Comparison of ENCODE assay signal across 1 cellular context in the genomic region with DNA sequence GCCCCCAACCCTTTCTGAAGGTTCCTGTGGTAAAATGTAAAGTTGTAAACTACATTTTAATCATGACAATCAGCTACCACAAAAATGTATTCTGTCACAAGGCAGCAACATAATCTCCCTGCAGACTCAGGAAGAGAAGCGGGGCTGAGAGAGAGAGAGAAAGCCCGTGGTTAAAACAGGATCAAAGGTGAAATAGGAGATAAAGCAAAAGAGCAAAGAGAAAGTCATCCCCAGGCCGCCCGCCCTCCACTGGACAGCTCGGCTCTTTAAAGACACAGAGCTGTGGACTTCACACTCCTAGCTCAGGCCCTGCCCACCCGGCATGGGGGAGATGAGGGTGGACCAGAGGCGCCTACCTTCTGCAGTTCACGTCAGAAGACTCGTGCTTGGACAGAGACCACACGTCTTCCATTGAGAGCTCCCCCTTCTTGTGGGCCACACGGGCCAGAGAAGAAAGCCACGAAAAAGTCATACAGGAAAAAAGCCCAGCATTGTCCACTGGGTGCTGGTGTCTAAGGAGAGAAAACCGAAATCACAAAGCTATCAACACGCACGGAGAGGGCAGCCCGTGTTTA.
TF ChIP-seq lines count a peak whose summit lies in the region.

No MANE protein-coding gene starts in this region.

TF ChIP-seq in K562, 482 proteins besides CTCF, POLR2A, EP300 and RAD21 (continued from another document and continues in another):
- TF ChIP-seq CREB5 (CRISPR knock-in tag; IDR thresholded peaks at IDR 0.05) (no peak), CREBBP (IDR thresholded peaks at IDR 0.05; ENCODE audit: low read depth, low read length) (no peak), ZNF668 (CRISPR knock-in tag; IDR thresholded peaks at IDR 0.05) (no peak), NFXL1 (CRISPR knock-in tag; IDR thresholded peaks at IDR 0.05) (no peak), POLR2G (IDR thresholded peaks at IDR 0.05; ENCODE audit: low read depth, low read length) (no peak), ZKSCAN8 (CRISPR knock-in tag; IDR thresholded peaks at IDR 0.05) (no peak), PKNOX1 (IDR thresholded peaks at IDR 0.05) (peak; percentile 28; the same call in 1 of the 2 replicates), DIDO1 (tag; IDR thresholded peaks at IDR 0.05; ENCODE audit: low read depth) (no peak), PTTG1 (tag; IDR thresholded peaks at IDR 0.05; ENCODE audit: low read depth) (no peak), HOXB6 (CRISPR knock-in tag; IDR thresholded peaks at IDR 0.05; ENCODE audit: borderline replicate concordance) (no peak), FOXK1 (CRISPR knock-in tag; IDR thresholded peaks at IDR 0.05; ENCODE audit: borderline replicate concordance) (no peak), ZNF354B (CRISPR knock-in tag; IDR thresholded peaks at IDR 0.05) (no peak), SMAD1 (IDR thresholded peaks at IDR 0.05; ENCODE audit: low read depth, low read length, partially characterized antibody) (no peak), ZNF695 (CRISPR knock-in tag; IDR thresholded peaks at IDR 0.05) (no peak), PCBP2 (IDR thresholded peaks at IDR 0.05; ENCODE audit: low read depth, low read length, poor library complexity, severe bottlenecking) (no peak), GABPB1 (CRISPR knock-in tag; IDR thresholded peaks at IDR 0.05) (no peak), LEF1 (IDR thresholded peaks at IDR 0.05) (peak; percentile 92), ZNF57 (CRISPR knock-in tag; IDR thresholded peaks at IDR 0.05) (no peak), ZNF133 (CRISPR knock-in tag; IDR thresholded peaks at IDR 0.05) (no peak), PCBP1 (IDR thresholded peaks at IDR 0.05; ENCODE audit: low read depth, low read length, poor library complexity, severe bottlenecking) (no peak), ZFPM2 (CRISPR knock-in tag; IDR thresholded peaks at IDR 0.05) (no peak), FOXA1 (IDR thresholded peaks at IDR 0.05; ENCODE audit: borderline replicate concordance) (no peak), ASH1L (IDR thresholded peaks at IDR 0.05; ENCODE audit: borderline replicate concordance, low read depth, partially characterized antibody) (no peak), PYGO2 (tag; IDR thresholded peaks at IDR 0.05) (no peak), KLF13 (tag; IDR thresholded peaks at IDR 0.05; ENCODE audit: borderline replicate concordance, low read depth) (no peak), GABPA (tag; conservative IDR thresholded peaks at IDR 0.05; ENCODE audit: low read depth) (no peak), RFX5 (IDR thresholded peaks at IDR 0.05; ENCODE audit: low read depth, low read length) (no peak), PHB2 (IDR thresholded peaks at IDR 0.05; ENCODE audit: low read depth) (no peak), HNRNPLL (IDR thresholded peaks at IDR 0.05; ENCODE audit: low read depth, low read length, poor library complexity, severe bottlenecking) (no peak), NCOA1 (IDR thresholded peaks at IDR 0.05; ENCODE audit: low read depth) (peak; percentile 71; the same call in 1 of the 2 replicates), ZNF444 (CRISPR knock-in tag; IDR thresholded peaks at IDR 0.05) (no peak), ZNF780A (CRISPR knock-in tag; IDR thresholded peaks at IDR 0.05) (no peak), RBFOX2 (IDR thresholded peaks at IDR 0.05; ENCODE audit: low read depth, low read length) (no peak), PHTF2 (CRISPR knock-in tag; IDR thresholded peaks at IDR 0.05) (no peak), TGIF2 (CRISPR knock-in tag; IDR thresholded peaks at IDR 0.05) (no peak), NFIC (IDR thresholded peaks at IDR 0.05) (no peak), TFE3 (CRISPR knock-in tag; IDR thresholded peaks at IDR 0.05) (peak; percentile 13; the same call in 1 of the 2 replicates), ZNF75A (CRISPR knock-in tag; IDR thresholded peaks at IDR 0.05) (no peak), ZZZ3 (IDR thresholded peaks at IDR 0.05) (no peak), SREBF2 (CRISPR knock-in tag; IDR thresholded peaks at IDR 0.05) (no peak), MTA3 (IDR thresholded peaks at IDR 0.05; ENCODE audit: borderline replicate concordance) (peak; percentile 47; the same call in 1 of the 2 replicates), PREB (CRISPR knock-in tag; IDR thresholded peaks at IDR 0.05) (no peak), SNRNP70 (optimal IDR thresholded peaks at IDR 0.05; ENCODE audit: low read depth, low read length) (no peak), CCAR2 (IDR thresholded peaks at IDR 0.05; ENCODE audit: low read depth, low read length) (no peak), SMARCB1 (IDR thresholded peaks at IDR 0.05; ENCODE audit: insufficient read length, low read depth) (no peak), HLTF (IDR thresholded peaks at IDR 0.05) (no peak), EGR1 (conservative IDR thresholded peaks at IDR 0.05) (no peak), HMG20B (CRISPR knock-in tag; IDR thresholded peaks at IDR 0.05) (no peak), ZNF263 (CRISPR knock-in tag; IDR thresholded peaks at IDR 0.05; ENCODE audit: borderline replicate concordance) (peak; percentile 68; the same call in 1 of the 2 replicates), ZNF431 (CRISPR knock-in tag; IDR thresholded peaks at IDR 0.05) (no peak), YY1 (IDR thresholded peaks at IDR 0.05; ENCODE audit: borderline replicate concordance in 1 of 3, control insufficient read depth in 1 of 3, extremely low read depth in 1 of 3, insufficient read depth in 3 of 3, insufficient read length in 1 of 3, insufficient replicate concordance in 2 of 3, low read depth in 1 of 3, low read length in 2 of 3) (no peak), ZNF589 (CRISPR knock-in tag; IDR thresholded peaks at IDR 0.05; ENCODE audit: low read depth) (no peak; the same call in 1 of the 2 replicates), RBM17 (IDR thresholded peaks at IDR 0.05; ENCODE audit: borderline replicate concordance, low read depth, low read length) (no peak), ZBTB17 (CRISPR knock-in tag; IDR thresholded peaks at IDR 0.05) (0 out of 2 replicates have a peak, but pooled peaks have one; percentile 49), SIN3B (IDR thresholded peaks at IDR 0.05; ENCODE audit: low read depth) (no peak), NCOA4 (IDR thresholded peaks at IDR 0.05; ENCODE audit: partially characterized antibody) (no peak), ARNT (IDR thresholded peaks at IDR 0.05) (peak; percentile 42 to 85; a peak in 2 of 4 replicates), PRPF4 (IDR thresholded peaks at IDR 0.05; ENCODE audit: insufficient read depth, low read depth, low read length, poor library complexity, severe bottlenecking) (no peak), TRIM24 (IDR thresholded peaks at IDR 0.05) (peak; percentile 55 to 68; a peak in 3 of 4 replicates), CEBPG (CRISPR knock-in tag; IDR thresholded peaks at IDR 0.05) (no peak), CEBPG (tag; conservative IDR thresholded peaks at IDR 0.05 in 1 of 2, IDR thresholded peaks at IDR 0.05 in 1 of 2) (no peak), TBP (optimal IDR thresholded peaks at IDR 0.05; ENCODE audit: low read depth, low read length) (no peak), GATAD2B (IDR thresholded peaks at IDR 0.05; ENCODE audit: borderline replicate concordance) (no peak), ZNF766 (CRISPR knock-in tag; conservative IDR thresholded peaks at IDR 0.05) (no peak)
- TF ChIP-seq, protein P1, sequence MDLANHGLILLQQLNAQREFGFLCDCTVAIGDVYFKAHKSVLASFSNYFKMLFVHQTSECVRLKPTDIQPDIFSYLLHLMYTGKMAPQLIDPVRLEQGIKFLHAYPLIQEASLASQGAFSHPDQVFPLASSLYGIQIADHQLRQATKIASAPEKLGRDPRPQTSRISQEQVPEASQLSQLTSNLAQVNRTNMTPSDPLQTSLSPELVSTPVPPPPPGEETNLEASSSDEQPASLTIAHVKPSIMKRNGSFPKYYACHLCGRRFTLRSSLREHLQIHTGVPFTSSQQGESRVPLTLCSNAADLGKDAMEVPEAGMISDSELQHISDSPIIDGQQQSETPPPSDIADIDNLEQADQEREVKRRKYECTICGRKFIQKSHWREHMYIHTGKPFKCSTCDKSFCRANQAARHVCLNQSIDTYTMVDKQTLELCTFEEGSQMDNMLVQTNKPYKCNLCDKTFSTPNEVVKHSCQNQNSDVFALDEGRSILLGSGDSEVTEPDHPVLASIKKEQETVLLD (IDR thresholded peaks at IDR 0.05), result no peak
- TF ChIP-seq, protein P2, sequence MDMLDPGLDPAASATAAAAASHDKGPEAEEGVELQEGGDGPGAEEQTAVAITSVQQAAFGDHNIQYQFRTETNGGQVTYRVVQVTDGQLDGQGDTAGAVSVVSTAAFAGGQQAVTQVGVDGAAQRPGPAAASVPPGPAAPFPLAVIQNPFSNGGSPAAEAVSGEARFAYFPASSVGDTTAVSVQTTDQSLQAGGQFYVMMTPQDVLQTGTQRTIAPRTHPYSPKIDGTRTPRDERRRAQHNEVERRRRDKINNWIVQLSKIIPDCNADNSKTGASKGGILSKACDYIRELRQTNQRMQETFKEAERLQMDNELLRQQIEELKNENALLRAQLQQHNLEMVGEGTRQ (CRISPR knock-in tag; IDR thresholded peaks at IDR 0.05), result no peak
- TF ChIP-seq, protein P3, sequence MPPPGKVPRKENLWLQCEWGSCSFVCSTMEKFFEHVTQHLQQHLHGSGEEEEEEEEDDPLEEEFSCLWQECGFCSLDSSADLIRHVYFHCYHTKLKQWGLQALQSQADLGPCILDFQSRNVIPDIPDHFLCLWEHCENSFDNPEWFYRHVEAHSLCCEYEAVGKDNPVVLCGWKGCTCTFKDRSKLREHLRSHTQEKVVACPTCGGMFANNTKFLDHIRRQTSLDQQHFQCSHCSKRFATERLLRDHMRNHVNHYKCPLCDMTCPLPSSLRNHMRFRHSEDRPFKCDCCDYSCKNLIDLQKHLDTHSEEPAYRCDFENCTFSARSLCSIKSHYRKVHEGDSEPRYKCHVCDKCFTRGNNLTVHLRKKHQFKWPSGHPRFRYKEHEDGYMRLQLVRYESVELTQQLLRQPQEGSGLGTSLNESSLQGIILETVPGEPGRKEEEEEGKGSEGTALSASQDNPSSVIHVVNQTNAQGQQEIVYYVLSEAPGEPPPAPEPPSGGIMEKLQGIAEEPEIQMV (tag; conservative IDR thresholded peaks at IDR 0.05; ENCODE audit: low read depth), result no peak
- TF ChIP-seq, protein P4, sequence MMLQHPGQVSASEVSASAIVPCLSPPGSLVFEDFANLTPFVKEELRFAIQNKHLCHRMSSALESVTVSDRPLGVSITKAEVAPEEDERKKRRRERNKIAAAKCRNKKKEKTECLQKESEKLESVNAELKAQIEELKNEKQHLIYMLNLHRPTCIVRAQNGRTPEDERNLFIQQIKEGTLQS (IDR thresholded peaks at IDR 0.05), result no peak; the same call in 1 of the 2 replicates
- TF ChIP-seq, protein P4 (CRISPR knock-in tag; conservative IDR thresholded peaks at IDR 0.05), result no peak
- TF ChIP-seq, protein P5, sequence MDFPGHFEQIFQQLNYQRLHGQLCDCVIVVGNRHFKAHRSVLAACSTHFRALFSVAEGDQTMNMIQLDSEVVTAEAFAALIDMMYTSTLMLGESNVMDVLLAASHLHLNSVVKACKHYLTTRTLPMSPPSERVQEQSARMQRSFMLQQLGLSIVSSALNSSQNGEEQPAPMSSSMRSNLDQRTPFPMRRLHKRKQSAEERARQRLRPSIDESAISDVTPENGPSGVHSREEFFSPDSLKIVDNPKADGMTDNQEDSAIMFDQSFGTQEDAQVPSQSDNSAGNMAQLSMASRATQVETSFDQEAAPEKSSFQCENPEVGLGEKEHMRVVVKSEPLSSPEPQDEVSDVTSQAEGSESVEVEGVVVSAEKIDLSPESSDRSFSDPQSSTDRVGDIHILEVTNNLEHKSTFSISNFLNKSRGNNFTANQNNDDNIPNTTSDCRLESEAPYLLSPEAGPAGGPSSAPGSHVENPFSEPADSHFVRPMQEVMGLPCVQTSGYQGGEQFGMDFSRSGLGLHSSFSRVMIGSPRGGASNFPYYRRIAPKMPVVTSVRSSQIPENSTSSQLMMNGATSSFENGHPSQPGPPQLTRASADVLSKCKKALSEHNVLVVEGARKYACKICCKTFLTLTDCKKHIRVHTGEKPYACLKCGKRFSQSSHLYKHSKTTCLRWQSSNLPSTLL (IDR thresholded peaks at IDR 0.05), result no peak
